Comparison of ENCODE assay signal across 1 cellular context in the genomic region with DNA sequence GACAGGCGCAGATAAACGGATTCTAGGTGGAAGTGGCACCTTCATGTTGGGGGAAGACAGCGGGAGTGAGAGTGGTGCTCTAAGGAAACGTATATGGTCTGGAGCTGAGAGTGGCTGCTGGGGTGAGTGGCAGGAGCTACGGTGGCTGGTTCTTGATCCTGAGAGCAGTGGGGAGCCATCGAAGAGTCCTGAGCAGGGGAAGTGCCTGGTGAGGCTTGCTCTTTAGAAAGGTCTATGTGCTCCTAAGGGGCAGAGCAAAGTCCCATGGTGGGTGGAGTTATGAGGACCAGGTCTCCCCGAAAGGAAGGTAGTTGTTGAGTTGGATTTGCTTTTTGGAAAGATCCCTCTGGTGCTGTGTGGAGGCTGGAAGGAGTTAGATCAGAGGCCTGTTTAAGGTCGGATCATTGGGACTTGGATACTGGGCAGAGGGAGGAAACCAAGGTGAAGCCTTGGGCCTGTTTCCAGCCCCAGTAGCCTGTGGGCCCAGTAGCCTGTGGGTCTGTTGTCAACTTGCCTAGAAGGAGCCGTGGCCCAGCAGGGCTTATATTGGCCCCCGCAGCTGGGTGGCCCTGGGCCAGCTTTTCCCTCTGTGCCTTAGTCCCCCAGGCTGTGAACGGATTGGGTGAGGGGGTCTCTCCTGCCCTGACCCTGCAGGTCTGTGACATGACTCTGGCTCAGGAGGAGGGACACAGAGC.
TF ChIP-seq lines count a peak whose summit lies in the region.

No MANE protein-coding gene starts in this region.

TF ChIP-seq in GM23338, 12 proteins besides CTCF, POLR2A, EP300 and RAD21 (continued from another document):
- TF ChIP-seq, protein P1, sequence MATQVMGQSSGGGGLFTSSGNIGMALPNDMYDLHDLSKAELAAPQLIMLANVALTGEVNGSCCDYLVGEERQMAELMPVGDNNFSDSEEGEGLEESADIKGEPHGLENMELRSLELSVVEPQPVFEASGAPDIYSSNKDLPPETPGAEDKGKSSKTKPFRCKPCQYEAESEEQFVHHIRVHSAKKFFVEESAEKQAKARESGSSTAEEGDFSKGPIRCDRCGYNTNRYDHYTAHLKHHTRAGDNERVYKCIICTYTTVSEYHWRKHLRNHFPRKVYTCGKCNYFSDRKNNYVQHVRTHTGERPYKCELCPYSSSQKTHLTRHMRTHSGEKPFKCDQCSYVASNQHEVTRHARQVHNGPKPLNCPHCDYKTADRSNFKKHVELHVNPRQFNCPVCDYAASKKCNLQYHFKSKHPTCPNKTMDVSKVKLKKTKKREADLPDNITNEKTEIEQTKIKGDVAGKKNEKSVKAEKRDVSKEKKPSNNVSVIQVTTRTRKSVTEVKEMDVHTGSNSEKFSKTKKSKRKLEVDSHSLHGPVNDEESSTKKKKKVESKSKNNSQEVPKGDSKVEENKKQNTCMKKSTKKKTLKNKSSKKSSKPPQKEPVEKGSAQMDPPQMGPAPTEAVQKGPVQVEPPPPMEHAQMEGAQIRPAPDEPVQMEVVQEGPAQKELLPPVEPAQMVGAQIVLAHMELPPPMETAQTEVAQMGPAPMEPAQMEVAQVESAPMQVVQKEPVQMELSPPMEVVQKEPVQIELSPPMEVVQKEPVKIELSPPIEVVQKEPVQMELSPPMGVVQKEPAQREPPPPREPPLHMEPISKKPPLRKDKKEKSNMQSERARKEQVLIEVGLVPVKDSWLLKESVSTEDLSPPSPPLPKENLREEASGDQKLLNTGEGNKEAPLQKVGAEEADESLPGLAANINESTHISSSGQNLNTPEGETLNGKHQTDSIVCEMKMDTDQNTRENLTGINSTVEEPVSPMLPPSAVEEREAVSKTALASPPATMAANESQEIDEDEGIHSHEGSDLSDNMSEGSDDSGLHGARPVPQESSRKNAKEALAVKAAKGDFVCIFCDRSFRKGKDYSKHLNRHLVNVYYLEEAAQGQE (IDR thresholded peaks at IDR 0.05; ENCODE audit: unreplicated experiment), result no peak
- TF ChIP-seq EZH2 (IDR thresholded peaks at IDR 0.05; ENCODE audit: low read depth, unreplicated experiment), result no peak
- TF ChIP-seq POLR2AphosphoS5 (IDR thresholded peaks at IDR 0.05; ENCODE audit: low read depth), result no peak
- TF ChIP-seq, protein P2, sequence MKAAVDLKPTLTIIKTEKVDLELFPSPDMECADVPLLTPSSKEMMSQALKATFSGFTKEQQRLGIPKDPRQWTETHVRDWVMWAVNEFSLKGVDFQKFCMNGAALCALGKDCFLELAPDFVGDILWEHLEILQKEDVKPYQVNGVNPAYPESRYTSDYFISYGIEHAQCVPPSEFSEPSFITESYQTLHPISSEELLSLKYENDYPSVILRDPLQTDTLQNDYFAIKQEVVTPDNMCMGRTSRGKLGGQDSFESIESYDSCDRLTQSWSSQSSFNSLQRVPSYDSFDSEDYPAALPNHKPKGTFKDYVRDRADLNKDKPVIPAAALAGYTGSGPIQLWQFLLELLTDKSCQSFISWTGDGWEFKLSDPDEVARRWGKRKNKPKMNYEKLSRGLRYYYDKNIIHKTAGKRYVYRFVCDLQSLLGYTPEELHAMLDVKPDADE (IDR thresholded peaks at IDR 0.05), result no peak
